7 cellular contexts compared by ENCODE assay signal in genomic region chr20:5646038-5646755, GRCh38. TPM values are rescaled to one million over a fixed set of nuclear protein-coding genes. Genes with fewer than 3 reads are reported as not detected.
A peak's percentile ranks its signal among the peaks of the same experiment; 100 is the strongest.
DNase-seq lines count a peak whose midpoint lies in the region; ATAC-seq and TF ChIP-seq lines count a peak whose summit lies in the region.
"Not testable (repeated sequence)": the region's sequence is repeated elsewhere in the genome, so short reads cannot be mapped to it uniquely, and the experiment has no call there.

No MANE protein-coding gene starts in this region.

- not testable (repeated sequence) for H3K9me2 ChIP-seq in MM.1S (replicated peaks; ENCODE audit: insufficient read depth, low read length)

- H3K27me3 Mint-ChIP-seq in T-cell; activated naive CD8-positive, alpha-beta T cell; naive thymus-derived CD4-positive, alpha-beta T cell: not testable (repeated sequence)

- ATAC-seq in GM21360 (IDR thresholded peaks at IDR 0.05; ENCODE audit: unreplicated experiment) (peak; percentile 13), HG02884 (IDR thresholded peaks at IDR 0.05; ENCODE audit: unreplicated experiment) (peak; percentile 10)
- ATAC-seq in T-cell (replicated peaks in 1 of 4); naive thymus-derived CD4-positive, alpha-beta T cell: not testable (repeated sequence)

- H3K9me3 ChIP-seq in MM.1S (replicated peaks; ENCODE audit: insufficient read depth, low read length); naive thymus-derived CD4-positive, alpha-beta T cell (ENCODE audit: control insufficient read depth in 2 of 3, low read length in 3 of 3): not testable (repeated sequence)

- H3K27ac Mint-ChIP-seq in T-cell, result peak overlapping the region; percentile 63 to 72
- H3K27ac Mint-ChIP-seq in activated naive CD8-positive, alpha-beta T cell, result peak overlapping the region; percentile 61
- H3K27ac Mint-ChIP-seq in naive thymus-derived CD4-positive, alpha-beta T cell, result peak overlapping the region in 8 of 9 donors; percentile 30 to 87 (median 68)

- H3K4me3 Mint-ChIP-seq in T-cell, result peak overlapping the region in 2 of 3 donors; percentile 24 to 29
- peak overlapping the region; percentile 27 for H3K4me3 Mint-ChIP-seq in activated naive CD8-positive, alpha-beta T cell
- H3K4me3 Mint-ChIP-seq in naive thymus-derived CD4-positive, alpha-beta T cell, result peak overlapping the region in 7 of 10 donors; percentile 54 to 72 (median 62)

- H3K36me3 Mint-ChIP-seq in T-cell; activated naive CD8-positive, alpha-beta T cell; naive thymus-derived CD4-positive, alpha-beta T cell: not testable (repeated sequence)

- H4K20me1 ChIP-seq in MM.1S (ENCODE audit: insufficient read depth, low read length), result not testable (repeated sequence)

- CTCF ChIA-PET in T-cell (lab: Charles Lee), result interaction anchor here (0.6 to 1.9 kb wide), 5 partner anchors 68 to 1043 kb away, joined by 3 to 5 read pairs (median 4); no protein-coding TSS in a partner anchor
- CTCF ChIA-PET in naive thymus-derived CD4-positive, alpha-beta T cell (lab: Charles Lee), result interaction anchor here (0.6 kb wide), 1 partner anchor 23 kb away, joined by 4 read pairs; no protein-coding TSS in a partner anchor

- DNase-seq in MM.1S; T-cell; naive thymus-derived CD4-positive, alpha-beta T cell: not testable (repeated sequence)

- intact Hi-C loops in naive thymus-derived CD4-positive, alpha-beta T cell (cut with micrococcal nuclease), result not testable (repeated sequence)

- peaks cover 30% of the 10 kb centered on the region for H3F3A ChIP-seq in MM.1S (ENCODE audit: insufficient read depth, low read length)

- H3K27ac ChIP-seq in MM.1S (ENCODE audit: low read length), result peak overlapping the region; percentile 85
- not testable (repeated sequence) for H3K27ac ChIP-seq in naive thymus-derived CD4-positive, alpha-beta T cell (ENCODE audit: low read depth, low read length)

- H3K9me3 Mint-ChIP-seq in T-cell; activated naive CD8-positive, alpha-beta T cell (ENCODE audit: low read depth); naive thymus-derived CD4-positive, alpha-beta T cell: not testable (repeated sequence)

- H2AFZ ChIP-seq in MM.1S (ENCODE audit: low read length), result peak overlapping the region; percentile 26; the same call in 1 of the 2 replicates

- H3K9ac ChIP-seq in MM.1S (ENCODE audit: low read length), result peak overlapping the region; percentile 44; the same call in 1 of the 2 replicates

- not testable (repeated sequence) for H3K27me3 ChIP-seq in MM.1S (replicated peaks; ENCODE audit: insufficient read depth, low read length); naive thymus-derived CD4-positive, alpha-beta T cell (ENCODE audit: control insufficient read depth in 2 of 2, insufficient read depth in 2 of 2, low read length in 2 of 2)

- H3K4me1 ChIP-seq in MM.1S (ENCODE audit: low read length), result peaks cover 49% of the 10 kb centered on the region
- H3K4me1 ChIP-seq in naive thymus-derived CD4-positive, alpha-beta T cell (ENCODE audit: control insufficient read depth in 2 of 2, insufficient read depth in 2 of 2, low read length in 2 of 2), result peaks cover 0 to 22% of the 10 kb centered on the region in 2 donors

- H3K36me3 ChIP-seq in MM.1S (replicated peaks; ENCODE audit: insufficient read depth, low read length); naive thymus-derived CD4-positive, alpha-beta T cell (ENCODE audit: control insufficient read depth in 2 of 3, insufficient read depth in 3 of 3, low read length in 3 of 3): not testable (repeated sequence)

- H3K4me1 Mint-ChIP-seq in T-cell, result peaks cover 27 to 41% (median 36%) of the 10 kb centered on the region in 3 donors
- H3K4me1 Mint-ChIP-seq in activated naive CD8-positive, alpha-beta T cell (ENCODE audit: low read depth), result peaks cover 46% of the 10 kb centered on the region
- peaks cover 27 to 47% (median 44%) of the 10 kb centered on the region in 7 donors for H3K4me1 Mint-ChIP-seq in naive thymus-derived CD4-positive, alpha-beta T cell

- H3K79me2 ChIP-seq in MM.1S (ENCODE audit: low read length), result not testable (repeated sequence)

- not testable (repeated sequence) for TF ChIP-seq CTCF in GM12875 (IDR thresholded peaks at IDR 0.05; ENCODE audit: borderline replicate concordance, insufficient read depth, low read depth, low read length); MM.1S (IDR thresholded peaks at IDR 0.05; ENCODE audit: low read length)

- H3K4me2 ChIP-seq in MM.1S (ENCODE audit: low read depth, low read length), result peak overlapping the region; percentile 61

- H3K4me3 ChIP-seq in GM12875 (ENCODE audit: low read depth, low read length) (peak overlapping the region; percentile 19), MM.1S (ENCODE audit: low read length) (peak overlapping the region; percentile 2; the same call in 1 of the 2 replicates)
- peak overlapping the region; percentile 27 for H3K4me3 ChIP-seq in naive thymus-derived CD4-positive, alpha-beta T cell (ENCODE audit: low read length)

- POLR2A ChIA-PET in T-cell (lab: Charles Lee), result interaction anchor here in 1 of 2 donors (0.6 to 0.9 kb wide), 2 partner anchors 37 to 632 kb away, joined by 5 to 6 read pairs; no protein-coding TSS in a partner anchor
- POLR2A ChIA-PET in naive thymus-derived CD4-positive, alpha-beta T cell (lab: Charles Lee), result interaction anchor here (0.9 to 1.8 kb wide), 5 partner anchors 30 to 95 kb away, joined by 3 to 9 read pairs (median 3); no protein-coding TSS in a partner anchor

RNA-seq across cellular contexts. Expression of gene GPCPD1, which starts 35.4 kb away (rescaled TPM):
- total RNA-seq in T-cell, result 100 to 1,000 TPM in 2 of 5 donors, 10 to 100 TPM in 3; 48.8 to 104 (median 57.4) TPM
- total RNA-seq in naive thymus-derived CD4-positive, alpha-beta T cell, result 100 to 1,000 TPM in 2 of 5 experiments, 10 to 100 TPM in 3; 27.9 to 208 (median 76.5) TPM
- polyA plus RNA-seq in naive thymus-derived CD4-positive, alpha-beta T cell, result 10 to 100 TPM; 24.8 to 37.1 TPM
